ENCODE assay signal across 12 cellular contexts in the genomic region with DNA sequence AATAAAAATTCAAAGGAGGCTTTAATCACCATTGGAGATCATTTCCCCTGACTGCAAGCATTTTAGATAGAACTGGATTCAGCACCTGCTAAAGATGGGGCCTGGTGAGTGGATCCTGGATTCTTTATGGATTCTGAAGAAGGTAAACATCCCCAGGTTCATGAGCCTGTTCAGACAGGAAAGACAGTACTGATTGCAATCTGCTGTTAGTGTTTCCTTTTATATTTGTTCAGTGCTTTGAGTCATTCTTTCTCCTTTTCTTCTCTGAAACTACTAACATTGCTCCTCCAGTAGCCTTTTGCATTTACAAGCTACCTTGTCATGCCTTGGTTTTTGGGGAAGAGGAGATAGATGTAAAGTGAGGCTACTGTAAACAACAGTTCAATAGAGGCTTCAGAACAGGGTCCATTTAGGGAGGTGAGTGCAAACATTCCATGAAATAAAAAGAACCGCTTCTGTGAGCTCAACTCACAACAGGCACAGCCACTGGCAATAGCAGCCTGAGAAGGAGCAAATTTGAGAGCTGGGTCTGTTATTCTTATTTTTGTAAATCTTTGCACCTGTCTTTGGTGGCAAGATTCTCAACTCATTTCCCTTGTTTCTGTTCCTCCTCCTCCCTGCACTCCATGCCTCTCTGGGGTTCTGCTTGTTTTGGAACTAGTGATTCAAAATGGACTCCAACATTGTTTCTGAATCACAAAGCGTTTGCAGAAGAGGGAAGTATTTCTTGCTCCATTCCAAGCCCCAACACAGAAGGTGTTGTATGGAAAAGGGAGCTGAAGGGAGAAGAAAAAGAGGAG.
DNase-seq lines count a peak whose midpoint lies in the region; ATAC-seq and TF ChIP-seq lines count a peak whose summit lies in the region.
"Had no signal": no experiment of that assay in that cellular context is flagged by ENCODE, and none has a peak within 500 bp of the region (broad histone marks: within the 10 kb centered on the region; RNA-seq: fewer than 3 reads in every experiment).

No MANE protein-coding gene starts in this region.

- TF ChIP-seq CTCF in C4-2B (conservative IDR thresholded peaks at IDR 0.05) (no peak), esophagus squamous epithelium (IDR thresholded peaks at IDR 0.05) (no peak)

- no peaks in the 10 kb centered on the region for H3K36me3 ChIP-seq in esophagus squamous epithelium
- H3K36me3 ChIP-seq: colonic mucosa, Peyer's patch had no signal

- no peaks in the 10 kb centered on the region for H3K4me1 Mint-ChIP-seq in activated CD8-positive, alpha-beta T cell treated with anti-CD3 and anti-CD28 coated beads, Interleukin-2, amount 10 ng/mL, durations not matched to agents 7 days and 5 days (ENCODE audit: low read depth)

- ATAC-seq in HG03025 (IDR thresholded peaks at IDR 0.05; ENCODE audit: low FRiP score, unreplicated experiment): peak; percentile 75
- no peak for ATAC-seq in activated CD8-positive, alpha-beta T cell treated with anti-CD3 and anti-CD28 coated beads, Interleukin-2, amount 10 ng/mL, durations not matched to agents 7 days and 5 days

- H3K9me3 Mint-ChIP-seq in activated CD8-positive, alpha-beta T cell treated with anti-CD3 and anti-CD28 coated beads, Interleukin-2, amount 10 ng/mL, durations not matched to agents 7 days and 5 days (ENCODE audit: insufficient read depth): no peaks in the 10 kb centered on the region

- peak; percentile 88 for DNase-seq in NCI-H748 treated with DMSO at 0.1 percent for 48 hours (lab: John Stamatoyannopoulos, UW)
- no peak for DNase-seq in esophagus squamous epithelium (lab: John Stamatoyannopoulos, UW)
- no peak for DNase-seq in LoVo (ENCODE audit: low spot score)
- DNase-seq in activated T-cell treated with anti-CD3 and anti-CD28 coated beads for 4 hours: no peak
- no peak for DNase-seq in activated CD8-positive, alpha-beta T cell treated with anti-CD3 and anti-CD28 coated beads, Interleukin-2, amount 10 ng/mL, durations not matched to agents 7 days and 5 days
- DNase-seq in stimulated activated CD4-positive, alpha-beta T cell treated with anti-CD3 and anti-CD28 coated beads, Interleukin-4, amount 100 ng/mL, for 4 hours: no peak
- DNase-seq: activated effector memory CD4-positive, alpha-beta T cell treated with anti-CD3 and anti-CD28 coated beads, Interleukin-2, amount 50 U/mL, for 16 hours; colonic mucosa; Peyer's patch had no signal

- H3K4me3 Mint-ChIP-seq in activated CD8-positive, alpha-beta T cell treated with anti-CD3 and anti-CD28 coated beads, Interleukin-2, amount 10 ng/mL, durations not matched to agents 7 days and 5 days: no peak overlapping the region

- no peaks in the 10 kb centered on the region for H3K27me3 Mint-ChIP-seq in activated CD8-positive, alpha-beta T cell treated with anti-CD3 and anti-CD28 coated beads, Interleukin-2, amount 10 ng/mL, durations not matched to agents 7 days and 5 days (ENCODE audit: low read depth)

- 46 to 52% methylated on average over 2 of the region's 2 CpGs for WGBS in esophagus squamous epithelium, 2 donors

- POLR2A ChIA-PET in activated CD8-positive, alpha-beta T cell treated with anti-CD3 and anti-CD28 coated beads, Interleukin-2, amount 10 ng/mL, durations not matched to agents 7 days and 5 days (lab: Charles Lee): interaction anchor here (0.5 to 0.9 kb wide), 2 partner anchors 12 to 20 kb away, joined by 3 to 5 read pairs; no protein-coding TSS in a partner anchor

- TF ChIP-seq POLR2A in esophagus squamous epithelium (IDR thresholded peaks at IDR 0.05): no peak

- H3K36me3 Mint-ChIP-seq in activated CD8-positive, alpha-beta T cell treated with anti-CD3 and anti-CD28 coated beads, Interleukin-2, amount 10 ng/mL, durations not matched to agents 7 days and 5 days (ENCODE audit: low read depth): no peaks in the 10 kb centered on the region

- intact Hi-C loops in esophagus squamous epithelium (cut with DNase I): no loop called here

- peak overlapping the region; percentile 77 for H3K27ac ChIP-seq in C4-2B
- peak overlapping the region in 3 of 4 donors; percentile 28 to 59 (median 40) for H3K27ac ChIP-seq in esophagus squamous epithelium
- H3K27ac ChIP-seq: colonic mucosa, Peyer's patch had no signal

- H3K4me3 ChIP-seq in esophagus squamous epithelium: no peak overlapping the region
- H3K4me3 ChIP-seq: colonic mucosa, Peyer's patch, skin epidermis had no signal

- H3K27me3 ChIP-seq in esophagus squamous epithelium: no peaks in the 10 kb centered on the region
- H3K27me3 ChIP-seq: colonic mucosa, Peyer's patch had no signal

- CTCF ChIA-PET in activated CD8-positive, alpha-beta T cell treated with anti-CD3 and anti-CD28 coated beads, Interleukin-2, amount 10 ng/mL, durations not matched to agents 7 days and 5 days (lab: Charles Lee): no interaction called here

- H3K9me3 ChIP-seq in esophagus squamous epithelium: no peaks in the 10 kb centered on the region
- H3K9me3 ChIP-seq: colonic mucosa, Peyer's patch had no signal

- no peak overlapping the region for H3K27ac Mint-ChIP-seq in activated CD8-positive, alpha-beta T cell treated with anti-CD3 and anti-CD28 coated beads, Interleukin-2, amount 10 ng/mL, durations not matched to agents 7 days and 5 days

- H3K4me1 ChIP-seq in esophagus squamous epithelium: peaks cover 16 to 42% (median 24%) of the 10 kb centered on the region in 3 donors
- H3K4me1 ChIP-seq: colonic mucosa, Peyer's patch had no signal
